8 cellular contexts compared by ENCODE assay signal in genomic region chr13:42992585-42993122, GRCh38. TPM values are rescaled to one million over a fixed set of nuclear protein-coding genes. Genes with fewer than 3 reads are reported as not detected.
DNase-seq lines count a peak whose midpoint lies in the region; ATAC-seq and TF ChIP-seq lines count a peak whose summit lies in the region.

No MANE protein-coding gene starts in this region.

- peak overlapping the region; percentile 92 to 96 (median 92) for H3K4me3 Mint-ChIP-seq in T-cell

- H3K27me3 Mint-ChIP-seq in T-cell = no peaks in the 10 kb centered on the region

- peak overlapping the region; percentile 70 for H3K4me3 ChIP-seq in fibroblast of villous mesenchyme (ENCODE audit: low read depth, low read length)
- peak overlapping the region; percentile 55 for H3K4me3 ChIP-seq in skeletal muscle cell (ENCODE audit: low read depth, low read length)

- no peaks in the 10 kb centered on the region for H3K36me3 Mint-ChIP-seq in T-cell

- DNase-seq in T-cell (peak in 6 of 34 experiments; percentile 5 to 39 (median 16)), fibroblast of villous mesenchyme (ENCODE audit: low read depth) (peak; percentile 24), skeletal muscle cell (ENCODE audit: low read depth) (no peak), NCI-H2029 treated with DMSO at 0.1 percent for 48 hours (lab: John Stamatoyannopoulos, UW) (no peak), NCI-H526 treated with DMSO at 0.1 percent for 48 hours (lab: John Stamatoyannopoulos, UW) (no peak), SKM-1 (lab: John Stamatoyannopoulos, UW; ENCODE audit: unreplicated experiment) (no peak)

- H3K9me3 Mint-ChIP-seq in T-cell = no peaks in the 10 kb centered on the region

- peak overlapping the region; percentile 100 for H3K27ac Mint-ChIP-seq in T-cell

- no peak for TF ChIP-seq CTCF in fibroblast of villous mesenchyme (IDR thresholded peaks at IDR 0.05; ENCODE audit: insufficient read depth, low read depth, low read length)

- H3K4me1 Mint-ChIP-seq in T-cell = peaks cover 39 to 70% (median 55%) of the 10 kb centered on the region in 3 donors

- CTCF ChIA-PET in T-cell (lab: Charles Lee) = interaction anchor here (0.6 to 4.4 kb wide), 8 partner anchors 15 to 206 kb away, joined by 3 to 37 read pairs (median 5); partner anchors contain the start of gene DNAJC15 (in 1 of the 2)

- ATAC-seq in GM18519 (IDR thresholded peaks at IDR 0.05; ENCODE audit: low FRiP score, unreplicated experiment) (peak; percentile 36), HG02763 (IDR thresholded peaks at IDR 0.05; ENCODE audit: unreplicated experiment) (peak; percentile 41), T-cell (replicated peaks in 1 of 4) (peak; percentile 64 to 73 (median 68))

- POLR2A ChIA-PET in T-cell (lab: Charles Lee) = interaction anchor here (0.6 to 2.1 kb wide), 9 partner anchors 27 to 1982 kb away, joined by 3 to 12 read pairs (median 4); partner anchors contain the start of gene DNAJC15 (in 1 of the 2)

RNA-seq across cellular contexts. Expression of gene EPSTI1, which starts 0.6 kb away (rescaled TPM):
- 10 to 100 TPM; 15.3 to 29.9 (median 28.5) TPM for total RNA-seq in T-cell
- total RNA-seq in fibroblast of villous mesenchyme = 9.0 and 15.1 TPM in 2 replicates

RNA-seq across cellular contexts. Expression of gene DNAJC15, which starts 30.7 kb away (rescaled TPM):
- total RNA-seq in T-cell (10 to 100 TPM in 1 of 5 donors, 1 to 10 TPM in 4; 4.4 to 10.8 (median 8.5) TPM), fibroblast of villous mesenchyme (4.7 and 6.1 TPM in 2 replicates)
